Comparison of ENCODE assay signal across 8 cellular contexts in genomic region chr17:68318103-68318991, GRCh38. TPM values are rescaled to one million over a fixed set of nuclear protein-coding genes. Genes with fewer than 3 reads are reported as not detected.
A peak's percentile ranks its signal among the peaks of the same experiment; 100 is the strongest.
DNase-seq lines count a peak whose midpoint lies in the region; ATAC-seq and TF ChIP-seq lines count a peak whose summit lies in the region.

No MANE protein-coding gene starts in this region.

- DNase-seq in BE2C (peak; percentile 44), SW480 (ENCODE audit: low spot score) (peak; percentile 92), islet precursor cell (peak; percentile 92), endodermal cell (no peak)
- DNase-seq in activated CD8-positive, alpha-beta memory T cell treated with anti-CD3 and anti-CD28 coated beads for 24 hours: no peak
- no peak for DNase-seq in T-helper 2 cell treated with Interferon-gamma antibody and Interleukin-4, amounts not matched to agents 5 μg/mL and 100 μg/mL, for 36 hours (ENCODE audit: low spot score)

- H3K9me3 ChIP-seq in BE2C (no peaks in the 10 kb centered on the region), endodermal cell (ENCODE audit: control insufficient read depth, low read length) (peaks cover 12% of the 10 kb centered on the region)

- peak; percentile 60 for ATAC-seq in HG02610 (IDR thresholded peaks at IDR 0.05; ENCODE audit: unreplicated experiment)
- ATAC-seq in HG03521 (IDR thresholded peaks at IDR 0.05; ENCODE audit: unreplicated experiment): no peak

- no peaks in the 10 kb centered on the region for H3K36me3 Mint-ChIP-seq in endodermal cell (ENCODE audit: low read depth)
- H3K36me3 Mint-ChIP-seq in T-helper 2 cell treated with Interferon-gamma antibody and Interleukin-4, amounts not matched to agents 5 μg/mL and 100 μg/mL, for 36 hours (ENCODE audit: low read depth): no peaks in the 10 kb centered on the region

- H3K4me1 ChIP-seq in BE2C (no peaks in the 10 kb centered on the region), endodermal cell (ENCODE audit: control insufficient read depth, insufficient read depth, low read length) (peaks cover 10% of the 10 kb centered on the region)

- H3K27me3 ChIP-seq in BE2C: no peaks in the 10 kb centered on the region
- H3K27me3 ChIP-seq in endodermal cell (ENCODE audit: control insufficient read depth, insufficient read depth, low read length, poor library complexity, severe bottlenecking): peaks cover 4% of the 10 kb centered on the region

- H3K4me1 Mint-ChIP-seq in endodermal cell: peaks cover 35% of the 10 kb centered on the region
- peaks cover 19% of the 10 kb centered on the region for H3K4me1 Mint-ChIP-seq in T-helper 2 cell treated with Interferon-gamma antibody and Interleukin-4, amounts not matched to agents 5 μg/mL and 100 μg/mL, for 36 hours (ENCODE audit: low read depth)

- no peak overlapping the region for H3K27ac Mint-ChIP-seq in endodermal cell
- no peak overlapping the region for H3K27ac Mint-ChIP-seq in T-helper 2 cell treated with Interferon-gamma antibody and Interleukin-4, amounts not matched to agents 5 μg/mL and 100 μg/mL, for 36 hours

- 72 to 75% methylated on average over 8 of the region's 8 CpGs for WGBS in endodermal cell (ENCODE audit: insufficient coverage in 1 of 2, insufficient read length in 1 of 2), 2 experiments

- no peak overlapping the region for H3K9ac ChIP-seq in endodermal cell (ENCODE audit: extremely low read depth, low read length, poor library complexity, severe bottlenecking)

- no peak overlapping the region for H3K27ac ChIP-seq in endodermal cell (ENCODE audit: low read depth, low read length)

- no peaks in the 10 kb centered on the region for H3K36me3 ChIP-seq in BE2C
- no peaks in the 10 kb centered on the region for H3K36me3 ChIP-seq in endodermal cell (ENCODE audit: control insufficient read depth, insufficient read depth, low read length)

- no peak for TF ChIP-seq CTCF in BE2C (IDR thresholded peaks at IDR 0.05; ENCODE audit: low read depth, low read length)
- no peak for TF ChIP-seq CTCF in endodermal cell (conservative IDR thresholded peaks at IDR 0.05)

- H3K4me3 ChIP-seq in BE2C (ENCODE audit: low read depth, low read length) (no peak overlapping the region), endodermal cell (ENCODE audit: low read length) (no peak overlapping the region)

- H3K4me3 Mint-ChIP-seq in endodermal cell: no peak overlapping the region
- no peak overlapping the region for H3K4me3 Mint-ChIP-seq in T-helper 2 cell treated with Interferon-gamma antibody and Interleukin-4, amounts not matched to agents 5 μg/mL and 100 μg/mL, for 36 hours

- peaks cover 13% of the 10 kb centered on the region for H3K9me3 Mint-ChIP-seq in endodermal cell
- no peaks in the 10 kb centered on the region for H3K9me3 Mint-ChIP-seq in T-helper 2 cell treated with Interferon-gamma antibody and Interleukin-4, amounts not matched to agents 5 μg/mL and 100 μg/mL, for 36 hours

- H3K27me3 Mint-ChIP-seq in endodermal cell (ENCODE audit: insufficient read depth): peaks cover 24% of the 10 kb centered on the region
- H3K27me3 Mint-ChIP-seq in T-helper 2 cell treated with Interferon-gamma antibody and Interleukin-4, amounts not matched to agents 5 μg/mL and 100 μg/mL, for 36 hours (ENCODE audit: low read depth): no peaks in the 10 kb centered on the region

RNA-seq across cellular contexts. Expression of gene ARSG, which starts 27.1 kb away (rescaled TPM):
- polyA plus RNA-seq in BE2C (2012; ENCODE audit: insufficient read depth, insufficient read length, low read depth): 2.5 TPM
- total RNA-seq in endodermal cell: 10 to 100 TPM in 1 of 2 donors, 1 to 10 TPM in 1; 4.4 to 14.1 TPM
- polyA plus RNA-seq in endodermal cell (2013, experiment 1 of 2): 6.2 TPM
- polyA plus RNA-seq in endodermal cell (2013, experiment 2 of 2): 5.0 TPM

RNA-seq across cellular contexts. Expression of gene SLC16A6, which starts 27.4 kb away (rescaled TPM):
- 0.86 TPM for polyA plus RNA-seq in BE2C (2012; ENCODE audit: insufficient read depth, insufficient read length, low read depth)
- total RNA-seq in endodermal cell: under 1 TPM; 0.18 to 0.58 TPM
- 0.32 TPM for polyA plus RNA-seq in endodermal cell (2013, experiment 1 of 2)
- polyA plus RNA-seq in endodermal cell (2013, experiment 2 of 2): 0.37 TPM

Comparison
In these comparisons a context has a peak if more than half of its experiments do, and no peak if none do; other contexts are left out.
1. DNase-seq: peak in BE2C (single experiment), SW480 (single experiment) and islet precursor cell (single experiment); none in activated CD8-positive, alpha-beta memory T cell treated with anti-CD3 and anti-CD28 coated beads for 24 hours (single experiment), endodermal cell (single experiment) and T-helper 2 cell treated with Interferon-gamma antibody and Interleukin-4, amounts not matched to agents 5 μg/mL and 100 μg/mL, for 36 hours (single experiment).